In the genomic region with DNA sequence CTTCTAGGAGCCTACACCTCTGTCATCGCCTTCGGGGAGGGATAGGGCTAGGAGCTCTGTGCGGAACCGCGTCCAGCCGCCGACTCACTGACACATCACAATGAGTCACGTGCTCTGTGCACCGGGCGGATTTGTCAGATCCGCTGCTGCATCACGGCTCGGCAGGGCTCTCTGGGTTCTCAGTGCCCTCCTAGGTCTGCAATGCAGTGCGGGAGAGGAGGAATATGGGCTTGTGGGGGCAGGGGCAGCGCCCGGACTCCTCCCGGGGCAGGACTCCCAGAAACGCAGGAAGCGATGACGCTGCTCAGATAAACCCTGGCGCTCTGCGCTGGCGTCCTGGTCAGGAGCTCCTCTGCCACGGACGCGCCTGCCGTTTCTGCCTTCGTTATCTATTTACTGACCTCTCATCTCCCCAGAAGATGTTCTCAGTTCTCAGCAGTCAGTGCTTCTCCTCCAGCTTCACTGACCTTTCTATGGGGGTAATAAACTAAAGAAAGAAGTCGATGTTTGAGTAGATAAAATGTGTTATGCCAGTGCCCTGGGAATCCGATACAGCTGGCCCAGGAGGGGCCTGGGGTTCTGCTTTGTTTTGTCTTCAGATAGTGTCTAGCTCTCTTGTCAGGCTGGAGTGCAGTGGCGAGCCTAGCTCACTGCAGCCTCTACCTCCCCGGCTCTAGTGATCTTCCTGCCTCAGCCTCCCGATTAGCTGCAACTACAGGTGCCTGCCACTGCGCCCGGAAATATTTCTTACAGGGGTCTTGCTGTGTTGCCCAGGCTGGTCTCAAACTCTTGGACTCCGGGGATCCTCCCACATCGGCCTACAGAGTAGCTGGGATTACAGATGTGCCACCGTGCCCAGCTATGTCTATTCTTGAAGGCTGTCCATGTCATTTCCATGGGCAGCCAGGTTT, we compare ENCODE assay signal across 8 cellular contexts. TPM values are rescaled to one million over a fixed set of nuclear protein-coding genes. Genes with fewer than 3 reads are reported as not detected.
DNase-seq lines count a peak whose midpoint lies in the region; ATAC-seq and TF ChIP-seq lines count a peak whose summit lies in the region.

No MANE protein-coding gene starts in this region.

- peaks cover 25 to 39% (median 34%) of the 10 kb centered on the region in 4 donors for H3K4me1 Mint-ChIP-seq in CD4-positive, alpha-beta memory T cell
- peaks cover 39% of the 10 kb centered on the region for H3K4me1 Mint-ChIP-seq in endodermal cell
- peaks cover 25% of the 10 kb centered on the region for H3K4me1 Mint-ChIP-seq in mesothelial cell of epicardium

- no peaks in the 10 kb centered on the region for H3K9me3 Mint-ChIP-seq in CD4-positive, alpha-beta memory T cell
- no peaks in the 10 kb centered on the region for H3K9me3 Mint-ChIP-seq in endodermal cell
- H3K9me3 Mint-ChIP-seq in mesothelial cell of epicardium: no peaks in the 10 kb centered on the region

- TF ChIP-seq CTCF in HL-60 (IDR thresholded peaks at IDR 0.05; ENCODE audit: insufficient read depth, low read length) (no peak), endodermal cell (conservative IDR thresholded peaks at IDR 0.05) (peak; percentile 52), mesothelial cell of epicardium (IDR thresholded peaks at IDR 0.05; ENCODE audit: unreplicated experiment) (no peak)

- no peaks in the 10 kb centered on the region for H3K27me3 Mint-ChIP-seq in CD4-positive, alpha-beta memory T cell
- no peaks in the 10 kb centered on the region for H3K27me3 Mint-ChIP-seq in endodermal cell (ENCODE audit: insufficient read depth)
- no peaks in the 10 kb centered on the region for H3K27me3 Mint-ChIP-seq in mesothelial cell of epicardium (ENCODE audit: low read depth)

- peak overlapping the region; percentile 63 for H3K9ac ChIP-seq in endodermal cell (ENCODE audit: extremely low read depth, low read length, poor library complexity, severe bottlenecking)

- peak overlapping the region; percentile 30 to 87 for H3K4me3 ChIP-seq in CD4-positive, alpha-beta memory T cell (ENCODE audit: low read length in 2 of 2)
- H3K4me3 ChIP-seq in HL-60 (replicated peaks; ENCODE audit: insufficient read depth, low read length) (peak overlapping the region; percentile 54), endodermal cell (ENCODE audit: low read length) (peak overlapping the region; percentile 85)

- DNase-seq in CD4-positive, alpha-beta memory T cell: peak; percentile 77 to 94 (median 80)
- DNase-seq in HL-60 (ENCODE audit: low read depth in 1 of 2, low spot score in 1 of 2): peak; percentile 71 to 88
- peak; percentile 75 to 87 for DNase-seq in NOMO-1 (lab: John Stamatoyannopoulos, UW; ENCODE audit: unreplicated experiment in 2 of 2)
- DNase-seq in activated CD8-positive, alpha-beta memory T cell treated with anti-CD3 and anti-CD28 coated beads for 48 hours (ENCODE audit: low read depth in 2 of 3, low spot score in 2 of 3): peak; percentile 47 to 67 (median 63)
- peak; percentile 93 for DNase-seq in endodermal cell
- DNase-seq in mesothelial cell of epicardium (ENCODE audit: low spot score in 2 of 2, unreplicated experiment in 2 of 2): peak; percentile 46 to 73
- peak; percentile 67 to 77 for DNase-seq in stimulated activated CD8-positive, alpha-beta memory T cell treated with anti-CD3 and anti-CD28 coated beads, Interleukin-15, amount 100 ng/mL, for 4 hours (ENCODE audit: low read depth in 2 of 2)

- peaks cover 40% of the 10 kb centered on the region for H3K4me1 ChIP-seq in CD4-positive, alpha-beta memory T cell (ENCODE audit: insufficient read depth, low read length)
- H3K4me1 ChIP-seq in endodermal cell (ENCODE audit: control insufficient read depth, insufficient read depth, low read length): peaks cover 10% of the 10 kb centered on the region

- POLR2A ChIA-PET in CD4-positive, alpha-beta memory T cell (lab: Charles Lee; ENCODE audit: partially characterized antibody): interaction anchor here (0.6 to 7.5 kb wide), 27 partner anchors 10 to 604 kb away, joined by 3 to 131 read pairs (median 4); partner anchors contain the start of genes CCDC7 and ITGB1

- intact Hi-C loops in CD4-positive, alpha-beta memory T cell (cut with micrococcal nuclease): loop anchor here (1.0 to 5.0 kb wide), 4 partner anchors 9 to 46 kb away; partner anchors contain the start of gene ITGB1

- H3K27ac Mint-ChIP-seq in CD4-positive, alpha-beta memory T cell: peak overlapping the region; percentile 92 to 99 (median 98)
- H3K27ac Mint-ChIP-seq in endodermal cell (peak overlapping the region; percentile 99), mesothelial cell of epicardium (peak overlapping the region; percentile 93)

- peak overlapping the region; percentile 84 for H3K27ac ChIP-seq in CD4-positive, alpha-beta memory T cell (ENCODE audit: low read depth, low read length)
- H3K27ac ChIP-seq in HL-60 (replicated peaks) (peak overlapping the region; percentile 57), endodermal cell (ENCODE audit: low read depth, low read length) (peak overlapping the region; percentile 80)

- no peaks in the 10 kb centered on the region for H3K27me3 ChIP-seq in CD4-positive, alpha-beta memory T cell (ENCODE audit: insufficient read depth, low read length)
- no peaks in the 10 kb centered on the region for H3K27me3 ChIP-seq in HL-60 (ENCODE audit: insufficient read depth, poor library complexity, severe bottlenecking)
- no peaks in the 10 kb centered on the region for H3K27me3 ChIP-seq in endodermal cell (ENCODE audit: control insufficient read depth, insufficient read depth, low read length, poor library complexity, severe bottlenecking)

- no peaks in the 10 kb centered on the region for H3K36me3 Mint-ChIP-seq in CD4-positive, alpha-beta memory T cell
- no peaks in the 10 kb centered on the region for H3K36me3 Mint-ChIP-seq in endodermal cell (ENCODE audit: low read depth)
- no peaks in the 10 kb centered on the region for H3K36me3 Mint-ChIP-seq in mesothelial cell of epicardium

- WGBS in endodermal cell (ENCODE audit: insufficient coverage in 1 of 2, insufficient read length in 1 of 2), 2 experiments: 23 to 25% methylated on average over 22 to 38 of the region's 38 CpGs

- no peaks in the 10 kb centered on the region for H3K36me3 ChIP-seq in CD4-positive, alpha-beta memory T cell (ENCODE audit: insufficient read depth, low read length)
- H3K36me3 ChIP-seq in endodermal cell (ENCODE audit: control insufficient read depth, insufficient read depth, low read length): no peaks in the 10 kb centered on the region

- ATAC-seq in GM19463 (IDR thresholded peaks at IDR 0.05; ENCODE audit: unreplicated experiment): peak; percentile 95

- no peaks in the 10 kb centered on the region for H3K9me3 ChIP-seq in CD4-positive, alpha-beta memory T cell (ENCODE audit: control insufficient read depth in 1 of 2, low read length in 2 of 2)
- H3K9me3 ChIP-seq in endodermal cell (ENCODE audit: control insufficient read depth, low read length): no peaks in the 10 kb centered on the region

- peak overlapping the region; percentile 93 to 98 (median 95) for H3K4me3 Mint-ChIP-seq in CD4-positive, alpha-beta memory T cell
- peak overlapping the region; percentile 75 for H3K4me3 Mint-ChIP-seq in endodermal cell
- H3K4me3 Mint-ChIP-seq in mesothelial cell of epicardium: peak overlapping the region; percentile 87

- CTCF ChIA-PET in CD4-positive, alpha-beta memory T cell (lab: Charles Lee; ENCODE audit: partially characterized antibody): interaction anchor here (0.5 to 3.7 kb wide), 13 partner anchors 9 to 178 kb away, joined by 3 to 25 read pairs (median 4); no protein-coding TSS in a partner anchor

RNA-seq across cellular contexts. Expression of gene ITGB1, which starts 22.8 kb away (rescaled TPM):
- total RNA-seq in CD4-positive, alpha-beta memory T cell: 100 to 1,000 TPM; 420 to 435 TPM
- 100 to 1,000 TPM; 634 to 758 TPM for polyA plus RNA-seq in CD4-positive, alpha-beta memory T cell
- total RNA-seq in endodermal cell: 100 to 1,000 TPM; 239 to 285 TPM
- 324 TPM for polyA plus RNA-seq in endodermal cell (2013, experiment 1 of 2)
- 351 TPM for polyA plus RNA-seq in endodermal cell (2013, experiment 2 of 2)
- 294 to 307 TPM (median 307 TPM) in 3 replicates for total RNA-seq in mesothelial cell of epicardium

Comparison
In these comparisons a context has a peak if more than half of its experiments do, and no peak if none do; other contexts are left out.
1. Peak in every context shown above with its lines: DNase-seq, ATAC-seq, H3K4me3 ChIP-seq and H3K27ac ChIP-seq.